ENCODE assay signal across 10 cellular contexts in genomic region chr15:59997070-59997701, GRCh38. TPM values are rescaled to one million over a fixed set of nuclear protein-coding genes. Genes with fewer than 3 reads are reported as not detected.
DNase-seq lines count a peak whose midpoint lies in the region; ATAC-seq and TF ChIP-seq lines count a peak whose summit lies in the region.
"Had no signal": no experiment of that assay in that cellular context is flagged by ENCODE, and none has a peak within 500 bp of the region (broad histone marks: within the 10 kb centered on the region; RNA-seq: fewer than 3 reads in every experiment).

No MANE protein-coding gene starts in this region.

- H2BK15ac ChIP-seq in mesenchymal stem cell (ENCODE audit: low read depth, poor library complexity, severe bottlenecking): no peak overlapping the region

- peak; percentile 80 to 83 for ATAC-seq in activated T-cell treated with anti-CD3 and anti-CD28 coated beads, Interleukin-2, amount 50 U/mL, for 4 hours
- no peak for ATAC-seq in GM18517 (IDR thresholded peaks at IDR 0.05; ENCODE audit: unreplicated experiment)

- no peak overlapping the region for H2BK12ac ChIP-seq in mesenchymal stem cell (ENCODE audit: low read length in 2 of 2)

- H3K23ac ChIP-seq in mesenchymal stem cell (ENCODE audit: low read length in 2 of 2): peak overlapping the region in 1 of 2 experiments; percentile 23

- no peak overlapping the region for H2AFZ ChIP-seq in mesenchymal stem cell (ENCODE audit: low read depth, low read length)

- TF ChIP-seq CTCF in GM12873 (IDR thresholded peaks at IDR 0.05; ENCODE audit: insufficient read depth, low read depth, low read length, missing control alignments): peak; percentile 10

- peaks cover 7% of the 10 kb centered on the region for H3K9me3 Mint-ChIP-seq in activated T-cell treated with anti-CD3 and anti-CD28 coated beads, Interleukin-2, amount 50 U/mL, for 4 hours

- H3K79me1 ChIP-seq in mesenchymal stem cell (replicated peaks; ENCODE audit: low read length, poor library complexity, severe bottlenecking): no peaks in the 10 kb centered on the region

- H3K9me3 ChIP-seq in mesenchymal stem cell (ENCODE audit: control insufficient read depth, low read length): no peaks in the 10 kb centered on the region

- H3K27me3 ChIP-seq in mesenchymal stem cell (ENCODE audit: control insufficient read depth in 1 of 2, insufficient read depth in 1 of 2, low read length in 2 of 2): peaks cover 97 to 100% of the 10 kb centered on the region in 2 experiments

- DNase-seq in H4 (ENCODE audit: low spot score): peak; percentile 25
- peak; percentile 59 to 82 for DNase-seq in NCI-H2081 (lab: John Stamatoyannopoulos, UW)
- DNase-seq in activated T-cell treated with anti-CD3 and anti-CD28 coated beads, Interleukin-2, amount 50 U/mL, for 4 hours: peak; percentile 55
- DNase-seq in mesenchymal stem cell: no peak
- DNase-seq in SKM-1 (lab: John Stamatoyannopoulos, UW; ENCODE audit: unreplicated experiment): no peak
- no peak for DNase-seq in superior temporal gyrus (ENCODE audit: extremely low spot score)

- H2AK5ac ChIP-seq in mesenchymal stem cell (ENCODE audit: low read length, severe bottlenecking): no peak overlapping the region

- no peak overlapping the region for H3K27ac ChIP-seq in mesenchymal stem cell (ENCODE audit: low read length, poor library complexity, severe bottlenecking)

- H2BK5ac ChIP-seq in mesenchymal stem cell (ENCODE audit: low read depth, low read length, poor library complexity, severe bottlenecking): no peak overlapping the region

- no peak overlapping the region for H4K91ac ChIP-seq in mesenchymal stem cell (ENCODE audit: low read length)

- no peak overlapping the region for H3K4ac ChIP-seq in mesenchymal stem cell (ENCODE audit: low read depth in 1 of 2, low read length in 2 of 2)

- peaks cover 98% of the 10 kb centered on the region for H3K27me3 Mint-ChIP-seq in activated T-cell treated with anti-CD3 and anti-CD28 coated beads, Interleukin-2, amount 50 U/mL, for 4 hours (ENCODE audit: low read depth)

- no peak overlapping the region for H4K8ac ChIP-seq in mesenchymal stem cell (ENCODE audit: low read length)

- H3K36me3 Mint-ChIP-seq in activated T-cell treated with anti-CD3 and anti-CD28 coated beads, Interleukin-2, amount 50 U/mL, for 4 hours (ENCODE audit: insufficient read depth): no peaks in the 10 kb centered on the region

- 2% methylated on average over 30 of the region's 36 CpGs for WGBS in mesenchymal stem cell

- H3K4me1 ChIP-seq in mesenchymal stem cell (ENCODE audit: control insufficient read depth, insufficient read depth, low read depth, low read length): peaks cover 17% of the 10 kb centered on the region

- H2BK120ac ChIP-seq in mesenchymal stem cell (ENCODE audit: low read depth, low read length): no peak overlapping the region

- H3K4me3 Mint-ChIP-seq in activated T-cell treated with anti-CD3 and anti-CD28 coated beads, Interleukin-2, amount 50 U/mL, for 4 hours: peak overlapping the region; percentile 37

- no peak overlapping the region for H3K14ac ChIP-seq in mesenchymal stem cell (ENCODE audit: low read length in 2 of 2)

- no peak overlapping the region for H3K9ac ChIP-seq in mesenchymal stem cell (ENCODE audit: low read length)

- H3K18ac ChIP-seq in mesenchymal stem cell (ENCODE audit: low read depth in 1 of 2, low read length in 2 of 2): no peak overlapping the region

- peaks cover 26% of the 10 kb centered on the region for H3K4me1 Mint-ChIP-seq in activated T-cell treated with anti-CD3 and anti-CD28 coated beads, Interleukin-2, amount 50 U/mL, for 4 hours (ENCODE audit: low read depth)

- H3K4me2 ChIP-seq in mesenchymal stem cell (ENCODE audit: low read length, poor library complexity, severe bottlenecking): peak overlapping the region; percentile 26

- no peaks in the 10 kb centered on the region for H3K36me3 ChIP-seq in mesenchymal stem cell (ENCODE audit: control insufficient read depth in 1 of 2, insufficient read depth in 2 of 2, low read depth in 1 of 2, low read length in 2 of 2)

- no peak overlapping the region for H3K4me3 ChIP-seq in mesenchymal stem cell (ENCODE audit: insufficient read depth in 1 of 2, low read depth in 1 of 2, low read length in 2 of 2)
- H3K4me3 ChIP-seq: lung had no signal

RNA-seq across cellular contexts. Expression of gene FOXB1, which starts 6.9 kb away (rescaled TPM):
- not detected in 2 replicates for total RNA-seq in H4 (2014; rRNA removed; shearing (Covaris generic))
- total RNA-seq in activated T-cell treated with anti-CD3 and anti-CD28 coated beads, Interleukin-2, amount 50 U/mL, for 4 hours: under 1 TPM; 0.26 to 0.46 (median 0.27) TPM
- polyA plus RNA-seq in mesenchymal stem cell (2013, experiment 1 of 2): not detected
- polyA plus RNA-seq in mesenchymal stem cell (2013, experiment 2 of 2): not detected
- total RNA-seq: lung, SK-MEL-5 had no signal

Comparison
In these comparisons a context has a peak if more than half of its experiments do, and no peak if none do; other contexts are left out.
1. DNase-seq: peak in H4 (single experiment), NCI-H2081 (2 of 2) and activated T-cell treated with anti-CD3 and anti-CD28 coated beads, Interleukin-2, amount 50 U/mL, for 4 hours (single experiment); none in mesenchymal stem cell (single experiment), SKM-1 (single experiment) and superior temporal gyrus (single experiment).